Comparison of ENCODE assay signal across 1 cellular context in the genomic region with DNA sequence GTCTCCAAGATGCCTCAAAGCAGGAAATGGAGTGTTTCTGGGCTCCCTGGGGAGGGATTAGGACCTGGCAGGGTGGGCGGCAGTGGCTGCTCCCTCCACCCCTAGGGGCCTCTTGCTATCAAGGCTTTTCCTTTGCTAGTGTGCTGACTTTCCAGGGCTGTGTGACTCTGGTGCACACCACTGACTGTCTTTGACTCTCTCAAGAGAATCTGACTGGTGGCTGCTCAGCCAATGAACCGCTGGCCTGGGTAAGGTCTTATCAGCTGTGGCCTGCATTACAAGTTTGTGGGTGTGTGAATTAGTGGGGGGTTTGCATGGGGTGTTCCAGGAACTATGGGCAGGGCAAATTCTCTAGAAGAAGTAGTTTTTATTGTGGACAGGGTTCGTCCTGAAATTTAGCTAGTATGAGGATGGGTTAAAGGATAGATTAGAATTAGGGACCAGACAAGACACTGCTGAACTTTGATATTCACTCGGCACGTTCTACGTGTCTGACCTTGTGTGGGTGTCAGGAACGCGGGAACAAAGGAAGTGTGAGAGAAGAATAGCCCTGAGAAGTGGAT.
TF ChIP-seq lines count a peak whose summit lies in the region.

No MANE protein-coding gene starts in this region.

TF ChIP-seq in HCT116, 20 proteins besides CTCF, POLR2A, EP300 and RAD21 (continued from another document):
- TF ChIP-seq YY1 (IDR thresholded peaks at IDR 0.05; ENCODE audit: extremely low read depth, insufficient replicate concordance, low read depth, low read length) (no peak), CEBPB (IDR thresholded peaks at IDR 0.05; ENCODE audit: low read depth) (no peak), SP1 (IDR thresholded peaks at IDR 0.05; ENCODE audit: low read depth) (no peak), CBX3 (IDR thresholded peaks at IDR 0.05; ENCODE audit: low read depth) (no peak), ZFX (IDR thresholded peaks at IDR 0.05) (no peak), SIN3A (IDR thresholded peaks at IDR 0.05; ENCODE audit: low read depth) (no peak), EGR1 (IDR thresholded peaks at IDR 0.05; ENCODE audit: low read depth) (no peak)
- TF ChIP-seq, protein P1, sequence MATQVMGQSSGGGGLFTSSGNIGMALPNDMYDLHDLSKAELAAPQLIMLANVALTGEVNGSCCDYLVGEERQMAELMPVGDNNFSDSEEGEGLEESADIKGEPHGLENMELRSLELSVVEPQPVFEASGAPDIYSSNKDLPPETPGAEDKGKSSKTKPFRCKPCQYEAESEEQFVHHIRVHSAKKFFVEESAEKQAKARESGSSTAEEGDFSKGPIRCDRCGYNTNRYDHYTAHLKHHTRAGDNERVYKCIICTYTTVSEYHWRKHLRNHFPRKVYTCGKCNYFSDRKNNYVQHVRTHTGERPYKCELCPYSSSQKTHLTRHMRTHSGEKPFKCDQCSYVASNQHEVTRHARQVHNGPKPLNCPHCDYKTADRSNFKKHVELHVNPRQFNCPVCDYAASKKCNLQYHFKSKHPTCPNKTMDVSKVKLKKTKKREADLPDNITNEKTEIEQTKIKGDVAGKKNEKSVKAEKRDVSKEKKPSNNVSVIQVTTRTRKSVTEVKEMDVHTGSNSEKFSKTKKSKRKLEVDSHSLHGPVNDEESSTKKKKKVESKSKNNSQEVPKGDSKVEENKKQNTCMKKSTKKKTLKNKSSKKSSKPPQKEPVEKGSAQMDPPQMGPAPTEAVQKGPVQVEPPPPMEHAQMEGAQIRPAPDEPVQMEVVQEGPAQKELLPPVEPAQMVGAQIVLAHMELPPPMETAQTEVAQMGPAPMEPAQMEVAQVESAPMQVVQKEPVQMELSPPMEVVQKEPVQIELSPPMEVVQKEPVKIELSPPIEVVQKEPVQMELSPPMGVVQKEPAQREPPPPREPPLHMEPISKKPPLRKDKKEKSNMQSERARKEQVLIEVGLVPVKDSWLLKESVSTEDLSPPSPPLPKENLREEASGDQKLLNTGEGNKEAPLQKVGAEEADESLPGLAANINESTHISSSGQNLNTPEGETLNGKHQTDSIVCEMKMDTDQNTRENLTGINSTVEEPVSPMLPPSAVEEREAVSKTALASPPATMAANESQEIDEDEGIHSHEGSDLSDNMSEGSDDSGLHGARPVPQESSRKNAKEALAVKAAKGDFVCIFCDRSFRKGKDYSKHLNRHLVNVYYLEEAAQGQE (IDR thresholded peaks at IDR 0.05; ENCODE audit: low read depth): no peak
